Comparison of ENCODE assay signal across 10 cellular contexts in genomic region chr13:48320906-48321510, GRCh38. TPM values are rescaled to one million over a fixed set of nuclear protein-coding genes. Genes with fewer than 3 reads are reported as not detected.
DNase-seq lines count a peak whose midpoint lies in the region; ATAC-seq and TF ChIP-seq lines count a peak whose summit lies in the region.
"Had no signal": no experiment of that assay in that cellular context is flagged by ENCODE, and none has a peak within 500 bp of the region (broad histone marks: within the 10 kb centered on the region; RNA-seq: fewer than 3 reads in every experiment).

No MANE protein-coding gene starts in this region.

- ATAC-seq in heart right ventricle, result no peak

- no peak for TF ChIP-seq CTCF in heart right ventricle (IDR thresholded peaks at IDR 0.05)
- no peak for TF ChIP-seq CTCF in choroid plexus epithelial cell (conservative IDR thresholded peaks at IDR 0.05; ENCODE audit: low read depth, low read length)
- TF ChIP-seq CTCF in transverse colon (IDR thresholded peaks at IDR 0.05), result no peak

- H3K4me1 ChIP-seq in heart right ventricle (peaks cover 0 to 19% (median 4%) of the 10 kb centered on the region in 9 donors), mononuclear cell (ENCODE audit: insufficient read depth, low read length) (peaks cover 34% of the 10 kb centered on the region), transverse colon (no peaks in the 10 kb centered on the region)

- no peak for TF ChIP-seq EP300 in transverse colon (IDR thresholded peaks at IDR 0.05; ENCODE audit: low read depth)

- H3K9me3 ChIP-seq in heart right ventricle, result peaks cover 0 to 35% (median 13%) of the 10 kb centered on the region in 11 donors
- peaks cover 10% of the 10 kb centered on the region for H3K9me3 ChIP-seq in mononuclear cell (ENCODE audit: low read depth, low read length)
- peaks cover 0 to 9% of the 10 kb centered on the region in 2 donors for H3K9me3 ChIP-seq in transverse colon

- no peaks in the 10 kb centered on the region for H3K27me3 ChIP-seq in heart right ventricle
- no peaks in the 10 kb centered on the region for H3K27me3 ChIP-seq in mononuclear cell (ENCODE audit: insufficient read depth, low read length)
- H3K27me3 ChIP-seq in transverse colon, result no peaks in the 10 kb centered on the region

- H3K27ac ChIP-seq in heart right ventricle, result peak overlapping the region in 2 of 10 donors; percentile 8 to 32
- H3K27ac ChIP-seq in transverse colon, result no peak overlapping the region
- H3K27ac ChIP-seq: RWPE1 had no signal

- no peak for TF ChIP-seq POLR2A in transverse colon (IDR thresholded peaks at IDR 0.05)

- WGBS in heart right ventricle, 2 donors, result 58 to 70% methylated on average over 35 of the region's 35 CpGs
- WGBS in transverse colon (ENCODE audit: low coverage in 1 of 2), 2 donors, result 76 to 77% methylated on average over 26 to 35 of the region's 35 CpGs

- DNase-seq in heart right ventricle (no peak), cardiac septum (ENCODE audit: low spot score) (no peak), choroid plexus epithelial cell (ENCODE audit: low read depth) (no peak), transverse colon (no peak), dedifferentiated amniotic fluid mesenchymal stem cell (ENCODE audit: extremely low spot score) (no peak), OCI-M2 (lab: John Stamatoyannopoulos, UW; ENCODE audit: unreplicated experiment) (no peak)
- no peak for DNase-seq in stimulated activated CD8-positive, alpha-beta memory T cell treated with anti-CD3 and anti-CD28 coated beads, Interleukin-4, amount 100 ng/mL, for 48 hours
- DNase-seq: MM.1S had no signal

- H3K4me3 ChIP-seq in heart right ventricle (peak overlapping the region in 8 of 10 donors; percentile 24 to 48 (median 42)), choroid plexus epithelial cell (ENCODE audit: low read depth, low read length) (peak overlapping the region; percentile 51), mononuclear cell (ENCODE audit: low read length) (peak overlapping the region; percentile 24), transverse colon (peak overlapping the region in 3 of 4 donors; percentile 11 to 45 (median 22))

- intact Hi-C loops in heart right ventricle (cut with DNase I), result loop anchor here in 2 of 10 donors (10.0 kb wide), 2 partner anchors 226 to 454 kb away; partner anchors contain the start of gene MED4 (in 1 of the 2)
- intact Hi-C loops in cardiac septum (cut with DNase I), result no loop called here
- intact Hi-C loops in transverse colon (cut with DNase I; ENCODE audit: low total_unique reads), result no loop called here

- in situ Hi-C loops in transverse colon (cut with MboI; ENCODE audit: low pct_ligation_motif_present in 1 of 4, low pct_unique_long_range_greater_than_20kb in 1 of 4, low sequenced_read_pairs in 3 of 4), result loop anchor here in 1 of 4 donors (25.0 kb wide), 1 partner anchor 266 kb away; no protein-coding TSS in a partner anchor

- H3K36me3 ChIP-seq in heart right ventricle, result peaks cover 0 to 55% (median 0%) of the 10 kb centered on the region in 9 donors
- no peaks in the 10 kb centered on the region for H3K36me3 ChIP-seq in transverse colon

RNA-seq across cellular contexts. Expression of gene RB1, which starts 17.5 kb away (rescaled TPM):
- total RNA-seq in heart right ventricle (10 to 100 TPM; 22.3 to 42.0 (median 26.8) TPM), cardiac septum (27.6 TPM), mononuclear cell (21.6 TPM), transverse colon (10 to 100 TPM; 14.6 to 31.0 (median 23.2) TPM)
- 10 to 100 TPM; 12.1 to 12.3 TPM for polyA plus RNA-seq in heart right ventricle
